ENCODE assay signal across 21 cellular contexts in genomic region chr1:5601516-5601915, GRCh38.
"Had no signal": no experiment of that assay in that cellular context is flagged by ENCODE, and none has a peak within 500 bp of the region (broad histone marks: within the 10 kb centered on the region; RNA-seq: fewer than 3 reads in every experiment).

No MANE protein-coding gene starts in this region.

- H3K36me3 ChIP-seq: heart right ventricle, sigmoid colon, upper lobe of right lung had no signal

- H3K4me3 Mint-ChIP-seq: activated B cell treated with CpG ODN at 0.5 μM for 24 hours; activated CD4-positive, alpha-beta T cell treated with anti-CD3 and anti-CD28 coated beads for 36 hours; activated naive CD4-positive, alpha-beta T cell treated with anti-CD3 and anti-CD28 coated beads, Interleukin-2, amount 10 ng/mL, durations not matched to agents 7 days and 5 days; naive thymus-derived CD4-positive, alpha-beta T cell; T-helper 1 cell treated with Interleukin-12 subunit alpha and Interleukin-12 subunit beta and Interleukin-4 antibody, amounts not matched to agents 30 μg/mL and 1 μg/mL, for 36 hours had no signal

- H3K4me3 ChIP-seq: heart right ventricle, sigmoid colon, smooth muscle cell, upper lobe of right lung had no signal

- H3K36me3 Mint-ChIP-seq: activated naive CD4-positive, alpha-beta T cell treated with anti-CD3 and anti-CD28 coated beads, Interleukin-2, amount 10 ng/mL, durations not matched to agents 7 days and 5 days had no signal

- DNase-seq: activated B cell treated with CpG ODN at 0.5 μM for 24 hours; activated CD4-positive, alpha-beta T cell treated with anti-CD3 and anti-CD28 coated beads for 36 hours; activated CD4-positive, alpha-beta T cell treated with anti-CD3 and anti-CD28 coated beads, Interleukin-2, amount 50 U/mL, for 4 hours; activated effector memory CD4-positive, alpha-beta T cell treated with anti-CD3 and anti-CD28 coated beads, Interleukin-2, amount 50 U/mL, for 16 hours; activated naive CD4-positive, alpha-beta T cell treated with anti-CD3 and anti-CD28 coated beads, Interleukin-2, amount 10 ng/mL, durations not matched to agents 7 days and 5 days; activated T-cell treated with anti-CD3 and anti-CD28 coated beads for 4 hours; amygdala; cerebellar nuclear complex; cortex of kidney; foreskin fibroblast; heart right ventricle; islet precursor cell; left cardiac atrium; naive thymus-derived CD4-positive, alpha-beta T cell; sigmoid colon; stimulated activated CD4-positive, alpha-beta T cell treated with anti-CD3 and anti-CD28 coated beads, Interleukin-15, amount 100 ng/mL, for 24 hours; stimulated activated naive CD4-positive, alpha-beta T cell; T1000; upper lobe of right lung had no signal

- ATAC-seq: activated CD4-positive, alpha-beta T cell treated with anti-CD3 and anti-CD28 coated beads for 36 hours; heart right ventricle; left cardiac atrium; naive thymus-derived CD4-positive, alpha-beta T cell; upper lobe of right lung had no signal

- H3K9me3 Mint-ChIP-seq: activated B cell treated with CpG ODN at 0.5 μM for 24 hours; activated naive CD4-positive, alpha-beta T cell treated with anti-CD3 and anti-CD28 coated beads, Interleukin-2, amount 10 ng/mL, durations not matched to agents 7 days and 5 days; T-helper 1 cell treated with Interleukin-12 subunit alpha and Interleukin-12 subunit beta and Interleukin-4 antibody, amounts not matched to agents 30 μg/mL and 1 μg/mL, for 36 hours had no signal

- H3K4me2 ChIP-seq: smooth muscle cell had no signal

- H3K27ac ChIP-seq: heart right ventricle, sigmoid colon, upper lobe of right lung had no signal

- H3K4me1 ChIP-seq: sigmoid colon had no signal

- H3K27ac Mint-ChIP-seq: activated B cell treated with CpG ODN at 0.5 μM for 24 hours; activated CD4-positive, alpha-beta T cell treated with anti-CD3 and anti-CD28 coated beads for 36 hours; activated naive CD4-positive, alpha-beta T cell treated with anti-CD3 and anti-CD28 coated beads, Interleukin-2, amount 10 ng/mL, durations not matched to agents 7 days and 5 days; naive thymus-derived CD4-positive, alpha-beta T cell; T-helper 1 cell treated with Interleukin-12 subunit alpha and Interleukin-12 subunit beta and Interleukin-4 antibody, amounts not matched to agents 30 μg/mL and 1 μg/mL, for 36 hours had no signal

- H3K27me3 ChIP-seq: upper lobe of right lung had no signal

- H3K9me3 ChIP-seq: heart right ventricle, sigmoid colon, upper lobe of right lung had no signal

- H3K27me3 Mint-ChIP-seq: activated CD4-positive, alpha-beta T cell treated with anti-CD3 and anti-CD28 coated beads for 36 hours had no signal

- H3K4me1 Mint-ChIP-seq: activated B cell treated with CpG ODN at 0.5 μM for 24 hours; activated CD4-positive, alpha-beta T cell treated with anti-CD3 and anti-CD28 coated beads for 36 hours; activated naive CD4-positive, alpha-beta T cell treated with anti-CD3 and anti-CD28 coated beads, Interleukin-2, amount 10 ng/mL, durations not matched to agents 7 days and 5 days had no signal
